Comparison of ENCODE assay signal across 26 cellular contexts in genomic region chr16:68255712-68256111, GRCh38. TPM values are rescaled to one million over a fixed set of nuclear protein-coding genes. Genes with fewer than 3 reads are reported as not detected.
DNase-seq lines count a peak whose midpoint lies in the region; ATAC-seq and TF ChIP-seq lines count a peak whose summit lies in the region.
"Had no signal": no experiment of that assay in that cellular context is flagged by ENCODE, and none has a peak within 500 bp of the region (broad histone marks: within the 10 kb centered on the region; RNA-seq: fewer than 3 reads in every experiment).

No MANE protein-coding gene starts in this region.

- H3K4me3 Mint-ChIP-seq in WTC11 = no peak overlapping the region
- H3K4me3 Mint-ChIP-seq: CD14-positive monocyte, IgD-negative memory B cell had no signal

- POLR2A ChIA-PET in WTC11 (lab: Charles Lee) = no interaction called here

- H3K27me3 ChIP-seq in BLaER1 = no peaks in the 10 kb centered on the region
- H3K27me3 ChIP-seq in BLaER1 treated with 17β-estradiol and CSF1 and Interleukin-3, amounts not matched to agents 10 nM and 100 nM = no peaks in the 10 kb centered on the region
- no peaks in the 10 kb centered on the region for H3K27me3 ChIP-seq in psoas muscle (ENCODE audit: insufficient read depth in 3 of 3, low read length in 2 of 3)
- H3K27me3 ChIP-seq: SJCRH30 had no signal

- peak overlapping the region; percentile 45 for H3K9ac ChIP-seq in BLaER1
- H3K9ac ChIP-seq in BLaER1 treated with 17β-estradiol and CSF1 and Interleukin-3, amounts not matched to agents 10 nM and 100 nM = peak overlapping the region in 7 of 11 experiments; percentile 26 to 96 (median 86); a peak in 12 of 22 replicates
- H3K9ac ChIP-seq: KMS-11 had no signal

- no peak for DNase-seq in WTC11 (ENCODE audit: low spot score)
- DNase-seq in psoas muscle = no peak
- DNase-seq in activated gamma-delta T cell treated with Interleukin-2 at 50 U/mL for 16 hours = no peak
- DNase-seq: CD8-positive, alpha-beta memory T cell; DMS 273 treated with DMSO at 0.1 percent for 48 hours; DMS79; GF-D8; NCI-H1092; NCI-H1436; NCI-H187; NCI-H2081 treated with DMSO at 0.1 percent for 48 hours; NCI-H2171; NCI-H226; NCI-H510A; NCI-H69; SJCRH30 had no signal

- H3K27ac ChIP-seq in BLaER1 = peak overlapping the region; percentile 99
- peak overlapping the region in 9 of 11 experiments; percentile 85 to 100 (median 97); a peak in 18 of 22 replicates for H3K27ac ChIP-seq in BLaER1 treated with 17β-estradiol and CSF1 and Interleukin-3, amounts not matched to agents 10 nM and 100 nM
- peak overlapping the region; percentile 99 for H3K27ac ChIP-seq in psoas muscle
- H3K27ac ChIP-seq: HL-60, SJCRH30 had no signal

- no peak overlapping the region for H3K27ac Mint-ChIP-seq in WTC11
- H3K27ac Mint-ChIP-seq: IgD-negative memory B cell had no signal

- peak overlapping the region; percentile 95; the same call in 1 of the 2 replicates for H3K4me2 ChIP-seq in BLaER1
- peak overlapping the region in 9 of 11 experiments; percentile 7 to 97 (median 92); a peak in 17 of 22 replicates for H3K4me2 ChIP-seq in BLaER1 treated with 17β-estradiol and CSF1 and Interleukin-3, amounts not matched to agents 10 nM and 100 nM

- CTCF ChIA-PET in WTC11 (lab: Charles Lee) = interaction anchor here (1.9 kb wide), 1 partner anchor 8 kb away, joined by 13 read pairs; the partner anchor contains the start of gene SLC7A6

- H3K27me3 Mint-ChIP-seq in WTC11 (ENCODE audit: low read depth) = no peaks in the 10 kb centered on the region
- H3K27me3 Mint-ChIP-seq: IgD-negative memory B cell had no signal

- no peaks in the 10 kb centered on the region for H4K20me1 ChIP-seq in BLaER1
- peaks cover 0 to 58% (median 0%) of the 10 kb centered on the region in 11 experiments; a peak in 6 of 22 replicates for H4K20me1 ChIP-seq in BLaER1 treated with 17β-estradiol and CSF1 and Interleukin-3, amounts not matched to agents 10 nM and 100 nM

- ATAC-seq in WTC11 (0 out of 2 replicates have a peak, but pooled peaks have one; percentile 23), psoas muscle (no peak), GM18520 (IDR thresholded peaks at IDR 0.05; ENCODE audit: unreplicated experiment) (no peak), GM19452 (IDR thresholded peaks at IDR 0.05; ENCODE audit: unreplicated experiment) (no peak)
- ATAC-seq: SK-N-SH treated with all-trans-retinoic acid at 6 μM for 48 hours had no signal

- H3K36me3 ChIP-seq in BLaER1 (peaks cover 68% of the 10 kb centered on the region), psoas muscle (ENCODE audit: insufficient read depth in 1 of 2, low read depth in 1 of 2) (peaks cover 8 to 73% of the 10 kb centered on the region in 2 donors)
- peaks cover 51 to 86% (median 64%) of the 10 kb centered on the region in 11 experiments for H3K36me3 ChIP-seq in BLaER1 treated with 17β-estradiol and CSF1 and Interleukin-3, amounts not matched to agents 10 nM and 100 nM
- H3K36me3 ChIP-seq: SJCRH30 had no signal

- H3K4me1 Mint-ChIP-seq in WTC11 = no peaks in the 10 kb centered on the region

- H3K9me3 ChIP-seq in BLaER1 = no peaks in the 10 kb centered on the region
- H3K9me3 ChIP-seq in BLaER1 treated with 17β-estradiol and CSF1 and Interleukin-3, amounts not matched to agents 10 nM and 100 nM (replicated peaks in 1 of 11) = no peaks in the 10 kb centered on the region
- H3K9me3 ChIP-seq in psoas muscle = no peaks in the 10 kb centered on the region
- H3K9me3 ChIP-seq: SJCRH30 had no signal

- H3K9me3 Mint-ChIP-seq in WTC11 = no peaks in the 10 kb centered on the region
- H3K9me3 Mint-ChIP-seq: CD14-positive monocyte; CD8-positive, alpha-beta memory T cell; IgD-negative memory B cell had no signal

- intact Hi-C loops in psoas muscle (cut with DNase I) = no loop called here

- TF ChIP-seq CTCF in WTC11 (IDR thresholded peaks at IDR 0.05) (no peak), psoas muscle (IDR thresholded peaks at IDR 0.05) (no peak)

- 0 out of 2 replicates have a peak, but pooled peaks cover 4% of the 10 kb centered on the region for H3K36me3 Mint-ChIP-seq in WTC11

- H3K4me1 ChIP-seq in BLaER1 (peaks cover 99% of the 10 kb centered on the region), psoas muscle (peaks cover 73% of the 10 kb centered on the region)
- H3K4me1 ChIP-seq in BLaER1 treated with 17β-estradiol and CSF1 and Interleukin-3, amounts not matched to agents 10 nM and 100 nM = peaks cover 77 to 100% (median 97%) of the 10 kb centered on the region in 10 experiments
- H3K4me1 ChIP-seq: SJCRH30 had no signal

- no peak overlapping the region for H3K4me3 ChIP-seq in BLaER1
- H3K4me3 ChIP-seq in BLaER1 treated with 17β-estradiol and CSF1 and Interleukin-3, amounts not matched to agents 10 nM and 100 nM = no peak overlapping the region
- H3K4me3 ChIP-seq in psoas muscle = no peak overlapping the region
- H3K4me3 ChIP-seq: SJCRH30 had no signal

- 88 to 92% (median 91%) methylated on average over 18 of the region's 18 CpGs for WGBS in psoas muscle, 3 donors

TF ChIP-seq in WTC11, 78 proteins besides CTCF, POLR2A, EP300 and RAD21:
- TF ChIP-seq E2F1 (CRISPR knock-in tag; IDR thresholded peaks at IDR 0.05) (no peak), FOXP1 (CRISPR knock-in tag; IDR thresholded peaks at IDR 0.05; ENCODE audit: borderline replicate concordance) (no peak), TCF7 (CRISPR knock-in tag; IDR thresholded peaks at IDR 0.05; ENCODE audit: low read depth) (no peak), NFYB (CRISPR knock-in tag; conservative IDR thresholded peaks at IDR 0.05; ENCODE audit: low read depth) (no peak), ZNF423 (CRISPR knock-in tag; IDR thresholded peaks at IDR 0.05) (no peak)

RNA-seq across cellular contexts. Expression of gene SLC7A6, which starts 8.6 kb away (rescaled TPM):
- total RNA-seq in WTC11 (2021) = 27.4 TPM in 3 replicates
- 100 to 1,000 TPM in 1 of 4 donors, 10 to 100 TPM in 3; 25.6 to 217 (median 70.5) TPM for total RNA-seq in psoas muscle
- polyA plus RNA-seq in psoas muscle = 10 to 100 TPM in 2 of 3 donors, 1 to 10 TPM in 1; 9.2 to 55.2 (median 36.4) TPM

RNA-seq across cellular contexts. Expression of gene PLA2G15, which starts 10.5 kb away (rescaled TPM):
- 9.4 to 10.2 TPM (median 9.8 TPM) in 3 replicates for total RNA-seq in WTC11 (2021)
- total RNA-seq in psoas muscle = 10 to 100 TPM; 28.0 to 65.0 (median 31.0) TPM
- polyA plus RNA-seq in psoas muscle = 10 to 100 TPM; 13.0 to 31.7 (median 22.6) TPM

RNA-seq across cellular contexts. Expression of gene ESRP2, which starts 19.8 kb away (rescaled TPM):
- total RNA-seq in WTC11 (2021) (48.5 to 55.0 TPM (median 49.8 TPM) in 3 replicates), psoas muscle (not detected)
- under 1 TPM; 0.03 to 0.08 (median 0.05) TPM for polyA plus RNA-seq in psoas muscle
- total RNA-seq: H4 had no signal
- polyA plus RNA-seq: CD14-positive monocyte had no signal

RNA-seq across cellular contexts. Expression of gene SLC7A6OS, which starts 55.0 kb away (rescaled TPM):
- total RNA-seq in WTC11 (2021) (20.5 to 22.6 TPM (median 20.7 TPM) in 3 replicates), psoas muscle (10 to 100 TPM in 2 of 4 donors, 1 to 10 TPM in 2; 7.9 to 12.6 (median 9.9) TPM)
- polyA plus RNA-seq in psoas muscle = 10 to 100 TPM in 1 of 3 donors, 1 to 10 TPM in 2; 5.8 to 16.3 (median 9.5) TPM

RNA-seq across cellular contexts. Expression of gene PRMT7, which starts 55.1 kb away (rescaled TPM):
- total RNA-seq in WTC11 (2021) = 50.3 to 59.3 TPM (median 52.5 TPM) in 3 replicates
- total RNA-seq in psoas muscle = 10 to 100 TPM; 19.9 to 31.4 (median 26.6) TPM
- polyA plus RNA-seq in psoas muscle = 10 to 100 TPM; 18.9 to 45.1 (median 20.4) TPM

Comparison
In these comparisons a context has a peak if more than half of its experiments do, and no peak if none do; other contexts are left out.
1. RNA of gene ESRP2, which starts 19.8 kb away (total RNA-seq): 48.5 to 55.0 TPM in WTC11; not detected in psoas muscle; every median in the first group is over 10 times any median in the second.
2. Peak in every context shown above with its lines, with median percentiles within 50 percentile points of each other: H3K27ac ChIP-seq.